11 cellular contexts compared by ENCODE assay signal in genomic region chr16:1828645-1829410, GRCh38. TPM values are rescaled to one million over a fixed set of nuclear protein-coding genes. Genes with fewer than 3 reads are reported as not detected.
DNase-seq lines count a peak whose midpoint lies in the region; ATAC-seq and TF ChIP-seq lines count a peak whose summit lies in the region.
"Had no signal": no experiment of that assay in that cellular context is flagged by ENCODE, and none has a peak within 500 bp of the region (broad histone marks: within the 10 kb centered on the region; RNA-seq: fewer than 3 reads in every experiment).

No MANE protein-coding gene starts in this region.

- POLR2A ChIA-PET in WTC11 (lab: Charles Lee) = no interaction called here

- H3K9me3 ChIP-seq in iPS-20b (ENCODE audit: insufficient read depth, low read depth, low read length) = no peaks in the 10 kb centered on the region
- H3K9me3 ChIP-seq: tibial nerve had no signal

- no peak overlapping the region for H3K9ac ChIP-seq in iPS-20b (ENCODE audit: low read depth, low read length)

- ATAC-seq in WTC11 = no peak
- ATAC-seq in stimulated activated naive B cell treated with anti-CD40 and anti-IgM and Interleukin-4, amounts not matched to agents 10 μg/mL and 1 μg/mL and 100 μg/mL, for 72 hours (replicated peaks) = no peak

- H3K4me1 Mint-ChIP-seq in activated naive CD4-positive, alpha-beta T cell treated with anti-CD3 and anti-CD28 coated beads, Interleukin-2, amount 50 U/mL, for 24 hours = peaks cover 49% of the 10 kb centered on the region
- peaks cover 17% of the 10 kb centered on the region for H3K4me1 Mint-ChIP-seq in WTC11
- H3K4me1 Mint-ChIP-seq in stimulated activated naive B cell treated with anti-CD40 and anti-IgM and Interleukin-4, amounts not matched to agents 10 μg/mL and 1 μg/mL and 100 μg/mL, for 72 hours = peaks cover 10 to 30% of the 10 kb centered on the region in 2 donors

- H3K36me3 ChIP-seq in iPS-20b (ENCODE audit: insufficient read depth, low read depth, low read length) = peaks cover 14% of the 10 kb centered on the region; the same call in 1 of the 2 replicates

- H3K4me3 ChIP-seq in iPS-20b (ENCODE audit: low read length) = peak overlapping the region; percentile 87

- H3K4me1 ChIP-seq in iPS-20b (ENCODE audit: insufficient read depth, low read length) = peaks cover 5% of the 10 kb centered on the region

- CTCF ChIA-PET in WTC11 (lab: Charles Lee) = interaction anchor here (1.6 kb wide), 1 partner anchor 103 kb away, joined by 3 read pairs; no protein-coding TSS in a partner anchor

- no peak overlapping the region for H3K27ac Mint-ChIP-seq in activated naive CD4-positive, alpha-beta T cell treated with anti-CD3 and anti-CD28 coated beads, Interleukin-2, amount 50 U/mL, for 24 hours
- no peak overlapping the region for H3K27ac Mint-ChIP-seq in WTC11
- no peak overlapping the region for H3K27ac Mint-ChIP-seq in stimulated activated naive B cell treated with anti-CD40 and anti-IgM and Interleukin-4, amounts not matched to agents 10 μg/mL and 1 μg/mL and 100 μg/mL, for 72 hours

- H3K27ac ChIP-seq in iPS-20b (ENCODE audit: low read length) = no peak overlapping the region

- no peak for TF ChIP-seq CTCF in WTC11 (IDR thresholded peaks at IDR 0.05)

- no peaks in the 10 kb centered on the region for H3K36me3 Mint-ChIP-seq in activated naive CD4-positive, alpha-beta T cell treated with anti-CD3 and anti-CD28 coated beads, Interleukin-2, amount 50 U/mL, for 24 hours
- no peaks in the 10 kb centered on the region for H3K36me3 Mint-ChIP-seq in WTC11
- H3K36me3 Mint-ChIP-seq in stimulated activated naive B cell treated with anti-CD40 and anti-IgM and Interleukin-4, amounts not matched to agents 10 μg/mL and 1 μg/mL and 100 μg/mL, for 72 hours = peaks cover 7 to 13% of the 10 kb centered on the region in 2 donors

- no peaks in the 10 kb centered on the region for H3K27me3 Mint-ChIP-seq in activated naive CD4-positive, alpha-beta T cell treated with anti-CD3 and anti-CD28 coated beads, Interleukin-2, amount 50 U/mL, for 24 hours
- peaks cover 2% of the 10 kb centered on the region for H3K27me3 Mint-ChIP-seq in WTC11 (ENCODE audit: low read depth)
- no peaks in the 10 kb centered on the region for H3K27me3 Mint-ChIP-seq in stimulated activated naive B cell treated with anti-CD40 and anti-IgM and Interleukin-4, amounts not matched to agents 10 μg/mL and 1 μg/mL and 100 μg/mL, for 72 hours

- no peak for DNase-seq in activated naive CD4-positive, alpha-beta T cell treated with anti-CD3 and anti-CD28 coated beads, Interleukin-2, amount 50 U/mL, for 16 hours
- no peak for DNase-seq in WTC11 (ENCODE audit: low spot score)
- DNase-seq in stimulated activated naive B cell treated with anti-CD40 and anti-IgM and Interleukin-4, amounts not matched to agents 10 μg/mL and 1 μg/mL and 100 μg/mL, for 72 hours = no peak
- DNase-seq in iPS-NIHi7 (ENCODE audit: extremely low spot score) = no peak
- no peak for DNase-seq in T-helper 9 cell
- DNase-seq in NCI-H2196 treated with DMSO at 0.1 percent for 48 hours (lab: John Stamatoyannopoulos, UW; ENCODE audit: unreplicated experiment) = no peak
- DNase-seq: activated CD4-positive, alpha-beta T cell treated with anti-CD3 and anti-CD28 coated beads, Interleukin-2, amount 50 U/mL, for 4 hours; NCI-H345 had no signal

- peak overlapping the region; percentile 47 for H3K4me3 Mint-ChIP-seq in activated naive CD4-positive, alpha-beta T cell treated with anti-CD3 and anti-CD28 coated beads, Interleukin-2, amount 50 U/mL, for 24 hours
- peak overlapping the region; percentile 95 for H3K4me3 Mint-ChIP-seq in WTC11
- H3K4me3 Mint-ChIP-seq in stimulated activated naive B cell treated with anti-CD40 and anti-IgM and Interleukin-4, amounts not matched to agents 10 μg/mL and 1 μg/mL and 100 μg/mL, for 72 hours = peak overlapping the region; percentile 30 to 41

- no peaks in the 10 kb centered on the region for H3K9me3 Mint-ChIP-seq in activated naive CD4-positive, alpha-beta T cell treated with anti-CD3 and anti-CD28 coated beads, Interleukin-2, amount 50 U/mL, for 24 hours
- no peaks in the 10 kb centered on the region for H3K9me3 Mint-ChIP-seq in WTC11
- no peaks in the 10 kb centered on the region for H3K9me3 Mint-ChIP-seq in stimulated activated naive B cell treated with anti-CD40 and anti-IgM and Interleukin-4, amounts not matched to agents 10 μg/mL and 1 μg/mL and 100 μg/mL, for 72 hours

- peaks cover 8% of the 10 kb centered on the region; the same call in 1 of the 2 replicates for H3K27me3 ChIP-seq in iPS-20b (ENCODE audit: insufficient read depth, low read length)
- H3K27me3 ChIP-seq: tibial nerve had no signal

TF ChIP-seq in WTC11, 78 proteins besides CTCF, POLR2A, EP300 and RAD21:
- TF ChIP-seq, protein P1, sequence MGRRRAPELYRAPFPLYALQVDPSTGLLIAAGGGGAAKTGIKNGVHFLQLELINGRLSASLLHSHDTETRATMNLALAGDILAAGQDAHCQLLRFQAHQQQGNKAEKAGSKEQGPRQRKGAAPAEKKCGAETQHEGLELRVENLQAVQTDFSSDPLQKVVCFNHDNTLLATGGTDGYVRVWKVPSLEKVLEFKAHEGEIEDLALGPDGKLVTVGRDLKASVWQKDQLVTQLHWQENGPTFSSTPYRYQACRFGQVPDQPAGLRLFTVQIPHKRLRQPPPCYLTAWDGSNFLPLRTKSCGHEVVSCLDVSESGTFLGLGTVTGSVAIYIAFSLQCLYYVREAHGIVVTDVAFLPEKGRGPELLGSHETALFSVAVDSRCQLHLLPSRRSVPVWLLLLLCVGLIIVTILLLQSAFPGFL (CRISPR knock-in tag; IDR thresholded peaks at IDR 0.05; ENCODE audit: borderline replicate concordance) = no peak
- TF ChIP-seq JUN (CRISPR knock-in tag; IDR thresholded peaks at IDR 0.05) = no peak
- TF ChIP-seq IRF2 (CRISPR knock-in tag; IDR thresholded peaks at IDR 0.05; ENCODE audit: borderline replicate concordance, low read depth) = no peak
- no peak for TF ChIP-seq EMX1 (CRISPR knock-in tag; IDR thresholded peaks at IDR 0.05)
- no peak for TF ChIP-seq ELF4 (CRISPR knock-in tag; IDR thresholded peaks at IDR 0.05; ENCODE audit: low read depth)
- no peak for TF ChIP-seq TP53 (CRISPR knock-in tag; IDR thresholded peaks at IDR 0.05)
- TF ChIP-seq, protein P2, sequence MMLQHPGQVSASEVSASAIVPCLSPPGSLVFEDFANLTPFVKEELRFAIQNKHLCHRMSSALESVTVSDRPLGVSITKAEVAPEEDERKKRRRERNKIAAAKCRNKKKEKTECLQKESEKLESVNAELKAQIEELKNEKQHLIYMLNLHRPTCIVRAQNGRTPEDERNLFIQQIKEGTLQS (CRISPR knock-in tag; conservative IDR thresholded peaks at IDR 0.05) = no peak
- no peak for TF ChIP-seq SOX15 (CRISPR knock-in tag; IDR thresholded peaks at IDR 0.05)
- no peak for TF ChIP-seq ZNF281 (CRISPR knock-in tag; IDR thresholded peaks at IDR 0.05)
- TF ChIP-seq GRHL2 (CRISPR knock-in tag; IDR thresholded peaks at IDR 0.05; ENCODE audit: insufficient replicate concordance, severe bottlenecking) = no peak
- no peak for TF ChIP-seq HMGXB4 (CRISPR knock-in tag; IDR thresholded peaks at IDR 0.05)

RNA-seq across cellular contexts. Expression of gene FAHD1, which starts 1.8 kb away (rescaled TPM):
- total RNA-seq in WTC11 (2021) = 14.3 to 19.5 TPM (median 19.4 TPM) in 3 replicates

RNA-seq across cellular contexts. Expression of gene HAGH, which starts 2.2 kb away (rescaled TPM):
- total RNA-seq in WTC11 (2021) = 36.0 to 43.1 TPM (median 38.2 TPM) in 3 replicates

RNA-seq across cellular contexts. Expression of gene IGFALS, which starts 35.3 kb away (rescaled TPM):
- total RNA-seq in WTC11 (2021) = not detected in 3 replicates

RNA-seq across cellular contexts. Expression of gene MEIOB, which starts 43.1 kb away (rescaled TPM):
- 1.4 to 3.9 TPM (median 3.3 TPM) in 3 replicates for total RNA-seq in WTC11 (2021)
- total RNA-seq: tibial nerve had no signal

RNA-seq across cellular contexts. Expression of gene NUBP2, which starts 46.1 kb away (rescaled TPM):
- 76.4 to 89.2 TPM (median 77.6 TPM) in 3 replicates for total RNA-seq in WTC11 (2021)

Comparison
In these comparisons a context has a peak if more than half of its experiments do, and no peak if none do; other contexts are left out.
1. H3K4me3 Mint-ChIP-seq: peak in every context shown above with its lines; median percentile 95 in WTC11; 47 in activated naive CD4-positive, alpha-beta T cell treated with anti-CD3 and anti-CD28 coated beads, Interleukin-2, amount 50 U/mL, for 24 hours; 36 in stimulated activated naive B cell treated with anti-CD40 and anti-IgM and Interleukin-4, amounts not matched to agents 10 μg/mL and 1 μg/mL and 100 μg/mL, for 72 hours.